26 cellular contexts compared by ENCODE assay signal in the genomic region with DNA sequence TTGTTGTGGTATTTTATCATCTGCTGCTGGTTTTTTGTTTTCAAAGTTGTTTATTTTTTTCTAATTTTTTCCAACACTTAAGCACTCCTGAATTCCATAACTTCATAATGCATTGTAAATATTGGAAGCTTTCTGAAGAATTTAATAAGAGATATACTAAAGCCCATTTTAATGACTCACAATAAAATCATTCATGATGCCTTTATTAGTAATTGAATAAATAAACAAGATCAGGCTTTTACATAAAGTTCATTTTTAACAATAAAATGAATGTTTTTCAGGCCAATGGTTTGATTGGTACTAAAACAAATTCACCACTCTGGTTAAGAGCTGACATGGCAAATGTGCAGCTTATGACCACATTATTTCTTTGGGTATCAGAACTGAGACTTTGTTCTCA.
"Had no signal": no experiment of that assay in that cellular context is flagged by ENCODE, and none has a peak within 500 bp of the region (broad histone marks: within the 10 kb centered on the region; RNA-seq: fewer than 3 reads in every experiment).

No MANE protein-coding gene starts in this region.

- H3K9ac ChIP-seq: neural progenitor cell, parathyroid adenoma had no signal

- H3K36me3 ChIP-seq: esophagus muscularis mucosa, gastrocnemius medialis, neural progenitor cell, right lobe of liver, thyroid gland, vagina had no signal

- H3K4me1 Mint-ChIP-seq: mesothelial cell of epicardium; naive thymus-derived CD4-positive, alpha-beta T cell; nephron; stimulated activated naive CD8-positive, alpha-beta T cell treated with anti-CD3 and anti-CD28 coated beads, Interleukin-15, amount 100 ng/mL, for 72 hours had no signal

- FAIRE-seq: kidney had no signal

- H3K9me3 ChIP-seq: esophagus muscularis mucosa, gastrocnemius medialis, mucosa of descending colon, right lobe of liver, thyroid gland, vagina had no signal

- H3K4me3 ChIP-seq: dorsolateral prefrontal cortex, esophagus muscularis mucosa, gastrocnemius medialis, lung, mucosa of descending colon, neural progenitor cell, right lobe of liver, smooth muscle cell, thyroid gland, vagina had no signal

- H3K4me2 ChIP-seq: neural progenitor cell, smooth muscle cell had no signal

- H3K27me3 Mint-ChIP-seq: progenitor cell of endocrine pancreas; stimulated activated naive CD8-positive, alpha-beta T cell treated with anti-CD3 and anti-CD28 coated beads, Interleukin-15, amount 100 ng/mL, for 72 hours had no signal

- H3K27me3 ChIP-seq: dorsolateral prefrontal cortex, esophagus muscularis mucosa, gastrocnemius medialis, neural progenitor cell, right lobe of liver, thyroid gland, vagina had no signal

- H3K27ac Mint-ChIP-seq: mesothelial cell of epicardium; naive thymus-derived CD4-positive, alpha-beta T cell; nephron; neural progenitor cell; progenitor cell of endocrine pancreas; stimulated activated naive CD8-positive, alpha-beta T cell treated with anti-CD3 and anti-CD28 coated beads, Interleukin-15, amount 100 ng/mL, for 72 hours had no signal

- H3K27ac ChIP-seq: dorsolateral prefrontal cortex, esophagus muscularis mucosa, gastrocnemius medialis, neural progenitor cell, parathyroid adenoma, right lobe of liver, thyroid gland, vagina had no signal

- H3K9me3 Mint-ChIP-seq: stimulated activated naive CD8-positive, alpha-beta T cell treated with anti-CD3 and anti-CD28 coated beads, Interleukin-15, amount 100 ng/mL, for 72 hours had no signal

- DNase-seq: dorsolateral prefrontal cortex; effector CD4-positive, alpha-beta T cell; gastrocnemius medialis; head of caudate nucleus; kidney; mesenchymal stem cell; mucosa of descending colon; naive thymus-derived CD4-positive, alpha-beta T cell; right lobe of liver; stimulated activated CD4-positive, alpha-beta T cell treated with anti-CD3 and anti-CD28 coated beads, Interleukin-12 subunit alpha, Interleukin-12 subunit beta, amount 100 ng/mL, for 4 hours; stimulated activated CD4-positive, alpha-beta T cell treated with anti-CD3 and anti-CD28 coated beads, Interleukin-1b, Interleukin-23, amount 100 ng/mL, for 48 hours; stimulated activated CD4-positive, alpha-beta T cell treated with anti-CD3 and anti-CD28 coated beads, Interleukin-4, amount 100 ng/mL, for 1 hour; stimulated activated CD8-positive, alpha-beta memory T cell treated with anti-CD3 and anti-CD28 coated beads, Interleukin-4, amount 100 ng/mL, for 48 hours; stimulated activated naive CD4-positive, alpha-beta T cell; stimulated activated naive CD8-positive, alpha-beta T cell treated with anti-CD3 and anti-CD28 coated beads, Interleukin-15, amount 100 ng/mL, for 72 hours; thyroid gland; trophoblast cell had no signal

- H3K4me3 Mint-ChIP-seq: mesothelial cell of epicardium; naive thymus-derived CD4-positive, alpha-beta T cell; nephron; neural progenitor cell; stimulated activated naive CD8-positive, alpha-beta T cell treated with anti-CD3 and anti-CD28 coated beads, Interleukin-15, amount 100 ng/mL, for 72 hours had no signal

- H3K4me1 ChIP-seq: esophagus muscularis mucosa, gastrocnemius medialis, neural progenitor cell, parathyroid adenoma, right lobe of liver, thyroid gland, vagina had no signal

- H3K36me3 Mint-ChIP-seq: mesothelial cell of epicardium; naive thymus-derived CD4-positive, alpha-beta T cell; neural progenitor cell had no signal

- H2AFZ ChIP-seq: neural progenitor cell, parathyroid adenoma had no signal

- H3K79me2 ChIP-seq: parathyroid adenoma had no signal
